Comparison of ENCODE assay signal across 1 cellular context in genomic region chr1:67792756-67793475, GRCh38.
TF ChIP-seq lines count a peak whose summit lies in the region.

No MANE protein-coding gene starts in this region.

TF ChIP-seq in IMR-90, 13 proteins besides CTCF, POLR2A, EP300 and RAD21 (continued from another document):
- no peak for TF ChIP-seq ELK1 (IDR thresholded peaks at IDR 0.05; ENCODE audit: borderline replicate concordance, low read depth, low read length)
- no peak for TF ChIP-seq MXI1 (IDR thresholded peaks at IDR 0.05; ENCODE audit: borderline replicate concordance, low read depth, low read length)
- no peak for TF ChIP-seq MAFK (IDR thresholded peaks at IDR 0.05; ENCODE audit: low read depth, low read length)
- TF ChIP-seq RFX5 (IDR thresholded peaks at IDR 0.05; ENCODE audit: low read depth, low read length), result no peak
- TF ChIP-seq CEBPB (IDR thresholded peaks at IDR 0.05; ENCODE audit: low read depth, low read length), result no peak
- no peak for TF ChIP-seq FOS (IDR thresholded peaks at IDR 0.05; ENCODE audit: low read depth, low read length)
- TF ChIP-seq NFE2L2 (IDR thresholded peaks at IDR 0.05; ENCODE audit: low read depth, low read length), result no peak
